ENCODE assay signal across 8 cellular contexts in genomic region chr9:136847827-136848392, GRCh38. TPM values are rescaled to one million over a fixed set of nuclear protein-coding genes. Genes with fewer than 3 reads are reported as not detected.
DNase-seq lines count a peak whose midpoint lies in the region; ATAC-seq and TF ChIP-seq lines count a peak whose summit lies in the region.

No MANE protein-coding gene starts in this region.

- peak; percentile 86 for DNase-seq in ELF-1 (ENCODE audit: low read depth, low spot score)
- peak; percentile 51 for DNase-seq in Jurkat, Clone E6-1 (ENCODE audit: low read depth, low spot score)
- peak; percentile 82 for DNase-seq in SIG-M5 treated with dmso at 0.1 percent for 504 hours (lab: John Stamatoyannopoulos, UW; ENCODE audit: unreplicated experiment)
- DNase-seq in activated naive CD4-positive, alpha-beta T cell (lab: John Stamatoyannopoulos, UW), result peak; percentile 22 to 48 (median 32)
- DNase-seq in posterior vena cava (ENCODE audit: low spot score), result peak; percentile 96
- DNase-seq in upper lobe of right lung, result peak; percentile 95

- ATAC-seq in gastroesophageal sphincter, result peak; percentile 33
- ATAC-seq in upper lobe of right lung, result peak; percentile 65
- ATAC-seq in HG03097 (IDR thresholded peaks at IDR 0.05; ENCODE audit: low FRiP score, unreplicated experiment), result no peak

- H3K27me3 ChIP-seq in gastroesophageal sphincter (peaks cover 55% of the 10 kb centered on the region), upper lobe of right lung (peaks cover 36% of the 10 kb centered on the region)

- intact Hi-C loops in posterior vena cava (cut with DNase I), result loop anchor here in 1 of 2 donors (10.0 kb wide), 1 partner anchor 187 kb away; the partner anchor contains the start of gene FUT7
- intact Hi-C loops in upper lobe of right lung (cut with DNase I), result no loop called here

- H3K27ac ChIP-seq in gastroesophageal sphincter, result peak overlapping the region; percentile 45 to 96 (median 92)
- H3K27ac ChIP-seq in upper lobe of right lung, result peak overlapping the region; percentile 87

- peak; percentile 57 to 71 for TF ChIP-seq POLR2A in gastroesophageal sphincter (IDR thresholded peaks at IDR 0.05)

- H3K9me3 ChIP-seq in gastroesophageal sphincter (no peaks in the 10 kb centered on the region), upper lobe of right lung (no peaks in the 10 kb centered on the region)

- peak overlapping the region; percentile 80 for H3K4me3 ChIP-seq in Jurkat, Clone E6-1 (ENCODE audit: low read length)
- H3K4me3 ChIP-seq in gastroesophageal sphincter, result peak overlapping the region; percentile 35 to 77
- peak overlapping the region; percentile 89 for H3K4me3 ChIP-seq in upper lobe of right lung

- H3K36me3 ChIP-seq in gastroesophageal sphincter, result peaks cover 0 to 16% of the 10 kb centered on the region in 2 donors
- H3K36me3 ChIP-seq in upper lobe of right lung, result no peaks in the 10 kb centered on the region

- 0% methylated on average over 1 to 3 of the region's 48 CpGs for WGBS in gastroesophageal sphincter (ENCODE audit: low coverage in 1 of 2), 2 donors

- H3K4me1 ChIP-seq in gastroesophageal sphincter (peaks cover 0 to 79% (median 37%) of the 10 kb centered on the region in 3 donors), upper lobe of right lung (peaks cover 31% of the 10 kb centered on the region)

- TF ChIP-seq CTCF in gastroesophageal sphincter (IDR thresholded peaks at IDR 0.05) (no peak), upper lobe of right lung (IDR thresholded peaks at IDR 0.05) (no peak)

- no peak for TF ChIP-seq EP300 in gastroesophageal sphincter (IDR thresholded peaks at IDR 0.05)

RNA-seq across cellular contexts. Expression of gene PHPT1, which starts 1.3 kb away (rescaled TPM):
- polyA plus RNA-seq in Jurkat, Clone E6-1 (2012; ENCODE audit: insufficient read depth, insufficient read length), result 101 TPM
- total RNA-seq in gastroesophageal sphincter (10 to 100 TPM; 33.7 to 63.5 (median 43.7) TPM), posterior vena cava (10 to 100 TPM; 71.7 to 87.9 TPM), upper lobe of right lung (82.1 TPM)

RNA-seq across cellular contexts. Expression of gene MAMDC4, which starts 4.2 kb away (rescaled TPM):
- 8.0 TPM for polyA plus RNA-seq in Jurkat, Clone E6-1 (2012; ENCODE audit: insufficient read depth, insufficient read length)
- 1 to 10 TPM; 1.0 to 2.2 (median 1.8) TPM for total RNA-seq in gastroesophageal sphincter
- 1 to 10 TPM; 1.5 to 2.4 TPM for total RNA-seq in posterior vena cava
- total RNA-seq in upper lobe of right lung, result 12.9 TPM

RNA-seq across cellular contexts. Expression of gene AJM1, which starts 5.6 kb away (rescaled TPM):
- 1.5 TPM for polyA plus RNA-seq in Jurkat, Clone E6-1 (2012; ENCODE audit: insufficient read depth, insufficient read length)
- 10 to 100 TPM in 1 of 4 donors, 1 to 10 TPM in 3; 2.5 to 10.9 (median 5.7) TPM for total RNA-seq in gastroesophageal sphincter
- 1 to 10 TPM; 4.7 to 5.9 TPM for total RNA-seq in posterior vena cava
- total RNA-seq in upper lobe of right lung, result 2.7 TPM

RNA-seq across cellular contexts. Expression of gene EDF1, which starts 18.2 kb away (rescaled TPM):
- polyA plus RNA-seq in Jurkat, Clone E6-1 (2012; ENCODE audit: insufficient read depth, insufficient read length), result 528 TPM
- total RNA-seq in gastroesophageal sphincter (100 to 1,000 TPM; 283 to 353 (median 323) TPM), posterior vena cava (100 to 1,000 TPM; 178 to 191 TPM), upper lobe of right lung (250 TPM)

RNA-seq across cellular contexts. Expression of gene TRAF2, which starts 38.4 kb away (rescaled TPM):
- 19.0 TPM for polyA plus RNA-seq in Jurkat, Clone E6-1 (2012; ENCODE audit: insufficient read depth, insufficient read length)
- total RNA-seq in gastroesophageal sphincter (10 to 100 TPM in 2 of 4 donors, 1 to 10 TPM in 2; 3.8 to 17.1 (median 11.1) TPM), posterior vena cava (10 to 100 TPM in 1 of 2 donors, 1 to 10 TPM in 1; 8.7 to 10.9 TPM), upper lobe of right lung (14.8 TPM)

Comparison
In these comparisons a context has a peak if more than half of its experiments do, and no peak if none do; other contexts are left out.
1. DNase-seq: peak in every context shown above with its lines; median percentile 96 in posterior vena cava; 95 in upper lobe of right lung; 86 in ELF-1; 82 in SIG-M5 treated with dmso at 0.1 percent for 504 hours; 51 in Jurkat, Clone E6-1; 32 in activated naive CD4-positive, alpha-beta T cell.